9 cellular contexts compared by ENCODE assay signal in genomic region chr1:161225178-161225533, GRCh38. TPM values are rescaled to one million over a fixed set of nuclear protein-coding genes. Genes with fewer than 3 reads are reported as not detected.
DNase-seq lines count a peak whose midpoint lies in the region; ATAC-seq and TF ChIP-seq lines count a peak whose summit lies in the region.
"Had no signal": no experiment of that assay in that cellular context is flagged by ENCODE, and none has a peak within 500 bp of the region (broad histone marks: within the 10 kb centered on the region; RNA-seq: fewer than 3 reads in every experiment).

No MANE protein-coding gene starts in this region.

- peak overlapping the region; percentile 93 for H3K27ac Mint-ChIP-seq in activated CD4-positive, alpha-beta T cell treated with anti-CD3 and anti-CD28 coated beads, Interleukin-2, amount 10 ng/mL, durations not matched to agents 7 days and 5 days
- peak overlapping the region; percentile 100 for H3K27ac Mint-ChIP-seq in activated T-helper 1 cell treated with anti-CD3 and anti-CD28 coated beads, Interleukin-12 subunit alpha, Interleukin-12 subunit beta, Interleukin-2, Interleukin-4 antibody, amounts not matched to agents 30 ng/mL and 10 ng/mL and 1 ng/mL, durations not matched to agents 14 hours and 24 hours and 36 hours
- H3K27ac Mint-ChIP-seq in stimulated activated memory B cell treated with anti-CD40 and anti-IgM and Interleukin-4, amounts not matched to agents 10 μg/mL and 1 μg/mL and 100 μg/mL, for 72 hours, result no peak overlapping the region

- CTCF ChIA-PET in activated CD4-positive, alpha-beta T cell treated with anti-CD3 and anti-CD28 coated beads, Interleukin-2, amount 10 ng/mL, durations not matched to agents 7 days and 5 days (lab: Charles Lee), result interaction anchor here (0.6 to 4.4 kb wide), 37 partner anchors 9 to 540 kb away, joined by 3 to 38 read pairs (median 5); partner anchors contain the start of genes CFAP126, DEDD, FCER1G and NDUFS2

- no peak for DNase-seq in activated CD4-positive, alpha-beta T cell treated with anti-CD3 and anti-CD28 coated beads, Interleukin-2, amount 10 ng/mL, durations not matched to agents 7 days and 5 days
- DNase-seq in activated CD4-positive, alpha-beta T cell treated with anti-CD3 and anti-CD28 coated beads, Interleukin-2, amount 50 U/mL, for 4 hours, result no peak
- DNase-seq in activated T-helper 1 cell treated with anti-CD3 and anti-CD28 coated beads, Interleukin-12 subunit alpha, Interleukin-12 subunit beta, Interleukin-2, Interleukin-4 antibody, amounts not matched to agents 30 ng/mL and 10 ng/mL and 1 ng/mL, durations not matched to agents 14 hours and 24 hours and 36 hours (ENCODE audit: low spot score), result no peak
- DNase-seq in lower lobe of right lung, result no peak
- DNase-seq in SHP77 (lab: John Stamatoyannopoulos, UW), result no peak
- DNase-seq in foreskin melanocyte, result no peak

- H3K9me3 ChIP-seq in lower lobe of right lung, result no peaks in the 10 kb centered on the region

- peaks cover 45% of the 10 kb centered on the region for H3K4me1 Mint-ChIP-seq in activated CD4-positive, alpha-beta T cell treated with anti-CD3 and anti-CD28 coated beads, Interleukin-2, amount 10 ng/mL, durations not matched to agents 7 days and 5 days
- peaks cover 24% of the 10 kb centered on the region for H3K4me1 Mint-ChIP-seq in activated T-helper 1 cell treated with anti-CD3 and anti-CD28 coated beads, Interleukin-12 subunit alpha, Interleukin-12 subunit beta, Interleukin-2, Interleukin-4 antibody, amounts not matched to agents 30 ng/mL and 10 ng/mL and 1 ng/mL, durations not matched to agents 14 hours and 24 hours and 36 hours (ENCODE audit: low read depth)
- H3K4me1 Mint-ChIP-seq in stimulated activated memory B cell treated with anti-CD40 and anti-IgM and Interleukin-4, amounts not matched to agents 10 μg/mL and 1 μg/mL and 100 μg/mL, for 72 hours, result peaks cover 30% of the 10 kb centered on the region

- ATAC-seq in lower lobe of right lung, result no peak
- ATAC-seq in stimulated activated memory B cell treated with anti-CD40 and anti-IgM and Interleukin-4, amounts not matched to agents 10 μg/mL and 1 μg/mL and 100 μg/mL, for 72 hours, result no peak

- H3K4me1 ChIP-seq in lower lobe of right lung, result peaks cover 26% of the 10 kb centered on the region

- no peaks in the 10 kb centered on the region for H3K27me3 ChIP-seq in lower lobe of right lung (ENCODE audit: low read depth)

- H3K4me3 ChIP-seq in lower lobe of right lung, result no peak overlapping the region

- POLR2A ChIA-PET in activated CD4-positive, alpha-beta T cell treated with anti-CD3 and anti-CD28 coated beads, Interleukin-2, amount 10 ng/mL, durations not matched to agents 7 days and 5 days (lab: Charles Lee), result interaction anchor here (0.7 to 1.3 kb wide), 4 partner anchors 23 to 89 kb away, joined by 4 to 6 read pairs (median 4); partner anchors contain the start of genes NDUFS2, PPOX and SDHC

- intact Hi-C loops in activated T-helper 1 cell treated with anti-CD3 and anti-CD28 coated beads, Interleukin-12 subunit alpha, Interleukin-12 subunit beta, Interleukin-2, Interleukin-4 antibody, amounts not matched to agents 30 ng/mL and 10 ng/mL and 1 ng/mL, durations not matched to agents 14 hours and 24 hours and 36 hours (cut with micrococcal nuclease), result loop anchor here (1.0 to 5.0 kb wide), 10 partner anchors 15 to 541 kb away; partner anchors contain the start of genes ATF6, CFAP126, NDUFS2 and NIT1
- intact Hi-C loops in lower lobe of right lung (cut with DNase I), result no loop called here

- no peak for TF ChIP-seq CTCF in lower lobe of right lung (IDR thresholded peaks at IDR 0.05)

- peak overlapping the region; percentile 61 for H3K27ac ChIP-seq in lower lobe of right lung
- H3K27ac ChIP-seq in temporal lobe (ENCODE audit: low read depth, low read length), result peak overlapping the region; percentile 20

- H3K27me3 Mint-ChIP-seq in activated CD4-positive, alpha-beta T cell treated with anti-CD3 and anti-CD28 coated beads, Interleukin-2, amount 10 ng/mL, durations not matched to agents 7 days and 5 days, result no peaks in the 10 kb centered on the region
- H3K27me3 Mint-ChIP-seq in activated T-helper 1 cell treated with anti-CD3 and anti-CD28 coated beads, Interleukin-12 subunit alpha, Interleukin-12 subunit beta, Interleukin-2, Interleukin-4 antibody, amounts not matched to agents 30 ng/mL and 10 ng/mL and 1 ng/mL, durations not matched to agents 14 hours and 24 hours and 36 hours (ENCODE audit: insufficient read depth), result peaks cover 3% of the 10 kb centered on the region
- peaks cover 27% of the 10 kb centered on the region for H3K27me3 Mint-ChIP-seq in stimulated activated memory B cell treated with anti-CD40 and anti-IgM and Interleukin-4, amounts not matched to agents 10 μg/mL and 1 μg/mL and 100 μg/mL, for 72 hours

- peak overlapping the region; percentile 95 for H3K4me3 Mint-ChIP-seq in activated CD4-positive, alpha-beta T cell treated with anti-CD3 and anti-CD28 coated beads, Interleukin-2, amount 10 ng/mL, durations not matched to agents 7 days and 5 days
- peak overlapping the region; percentile 99 for H3K4me3 Mint-ChIP-seq in activated T-helper 1 cell treated with anti-CD3 and anti-CD28 coated beads, Interleukin-12 subunit alpha, Interleukin-12 subunit beta, Interleukin-2, Interleukin-4 antibody, amounts not matched to agents 30 ng/mL and 10 ng/mL and 1 ng/mL, durations not matched to agents 14 hours and 24 hours and 36 hours
- H3K4me3 Mint-ChIP-seq in stimulated activated memory B cell treated with anti-CD40 and anti-IgM and Interleukin-4, amounts not matched to agents 10 μg/mL and 1 μg/mL and 100 μg/mL, for 72 hours, result no peak overlapping the region

- no peaks in the 10 kb centered on the region for H3K9me3 Mint-ChIP-seq in activated CD4-positive, alpha-beta T cell treated with anti-CD3 and anti-CD28 coated beads, Interleukin-2, amount 10 ng/mL, durations not matched to agents 7 days and 5 days
- H3K9me3 Mint-ChIP-seq in activated T-helper 1 cell treated with anti-CD3 and anti-CD28 coated beads, Interleukin-12 subunit alpha, Interleukin-12 subunit beta, Interleukin-2, Interleukin-4 antibody, amounts not matched to agents 30 ng/mL and 10 ng/mL and 1 ng/mL, durations not matched to agents 14 hours and 24 hours and 36 hours, result no peaks in the 10 kb centered on the region
- no peaks in the 10 kb centered on the region for H3K9me3 Mint-ChIP-seq in stimulated activated memory B cell treated with anti-CD40 and anti-IgM and Interleukin-4, amounts not matched to agents 10 μg/mL and 1 μg/mL and 100 μg/mL, for 72 hours

- peaks cover 17% of the 10 kb centered on the region for H3K36me3 Mint-ChIP-seq in activated CD4-positive, alpha-beta T cell treated with anti-CD3 and anti-CD28 coated beads, Interleukin-2, amount 10 ng/mL, durations not matched to agents 7 days and 5 days (ENCODE audit: low read depth)
- H3K36me3 Mint-ChIP-seq in activated T-helper 1 cell treated with anti-CD3 and anti-CD28 coated beads, Interleukin-12 subunit alpha, Interleukin-12 subunit beta, Interleukin-2, Interleukin-4 antibody, amounts not matched to agents 30 ng/mL and 10 ng/mL and 1 ng/mL, durations not matched to agents 14 hours and 24 hours and 36 hours (ENCODE audit: low read depth), result peaks cover 15% of the 10 kb centered on the region
- peaks cover 22% of the 10 kb centered on the region for H3K36me3 Mint-ChIP-seq in stimulated activated memory B cell treated with anti-CD40 and anti-IgM and Interleukin-4, amounts not matched to agents 10 μg/mL and 1 μg/mL and 100 μg/mL, for 72 hours

- peaks cover 20% of the 10 kb centered on the region for H3K36me3 ChIP-seq in lower lobe of right lung

RNA-seq across cellular contexts. Expression of gene TOMM40L, which starts 0.7 kb away (rescaled TPM):
- total RNA-seq in activated CD4-positive, alpha-beta T cell treated with anti-CD3 and anti-CD28 coated beads, Interleukin-2, amount 10 ng/mL, durations not matched to agents 7 days and 5 days, result 10 to 100 TPM; 16.7 to 17.3 TPM
- total RNA-seq in activated T-helper 1 cell treated with anti-CD3 and anti-CD28 coated beads, Interleukin-12 subunit alpha, Interleukin-12 subunit beta, Interleukin-2, Interleukin-4 antibody, amounts not matched to agents 30 ng/mL and 10 ng/mL and 1 ng/mL, durations not matched to agents 14 hours and 24 hours and 36 hours, result 25.3 and 28.0 TPM in 2 replicates
- total RNA-seq in lower lobe of right lung (11.6 TPM), temporal lobe (19.7 TPM)

RNA-seq across cellular contexts. Expression of gene APOA2, which starts 1.7 kb away (rescaled TPM):
- total RNA-seq in activated CD4-positive, alpha-beta T cell treated with anti-CD3 and anti-CD28 coated beads, Interleukin-2, amount 10 ng/mL, durations not matched to agents 7 days and 5 days, result not detected
- not detected in 2 replicates for total RNA-seq in activated T-helper 1 cell treated with anti-CD3 and anti-CD28 coated beads, Interleukin-12 subunit alpha, Interleukin-12 subunit beta, Interleukin-2, Interleukin-4 antibody, amounts not matched to agents 30 ng/mL and 10 ng/mL and 1 ng/mL, durations not matched to agents 14 hours and 24 hours and 36 hours
- total RNA-seq in lower lobe of right lung, result not detected
- not detected for total RNA-seq in temporal lobe
- total RNA-seq: esophagus mucosa had no signal

RNA-seq across cellular contexts. Expression of gene FCER1G, which starts 10.1 kb away (rescaled TPM):
- total RNA-seq in activated CD4-positive, alpha-beta T cell treated with anti-CD3 and anti-CD28 coated beads, Interleukin-2, amount 10 ng/mL, durations not matched to agents 7 days and 5 days, result 1 to 10 TPM; 1.8 to 3.0 TPM
- 0.93 and 1.5 TPM in 2 replicates for total RNA-seq in activated T-helper 1 cell treated with anti-CD3 and anti-CD28 coated beads, Interleukin-12 subunit alpha, Interleukin-12 subunit beta, Interleukin-2, Interleukin-4 antibody, amounts not matched to agents 30 ng/mL and 10 ng/mL and 1 ng/mL, durations not matched to agents 14 hours and 24 hours and 36 hours
- total RNA-seq in lower lobe of right lung, result 283 TPM
- total RNA-seq in temporal lobe, result 1.2 TPM

RNA-seq across cellular contexts. Expression of gene NR1I3, which starts 12.8 kb away (rescaled TPM):
- total RNA-seq in activated CD4-positive, alpha-beta T cell treated with anti-CD3 and anti-CD28 coated beads, Interleukin-2, amount 10 ng/mL, durations not matched to agents 7 days and 5 days, result not detected
- not detected in 2 replicates for total RNA-seq in activated T-helper 1 cell treated with anti-CD3 and anti-CD28 coated beads, Interleukin-12 subunit alpha, Interleukin-12 subunit beta, Interleukin-2, Interleukin-4 antibody, amounts not matched to agents 30 ng/mL and 10 ng/mL and 1 ng/mL, durations not matched to agents 14 hours and 24 hours and 36 hours
- total RNA-seq in lower lobe of right lung (not detected), temporal lobe (under 0.01 TPM)
- total RNA-seq: esophagus mucosa had no signal

RNA-seq across cellular contexts. Expression of gene NDUFS2, which starts 23.0 kb away (rescaled TPM):
- total RNA-seq in activated CD4-positive, alpha-beta T cell treated with anti-CD3 and anti-CD28 coated beads, Interleukin-2, amount 10 ng/mL, durations not matched to agents 7 days and 5 days, result 10 to 100 TPM; 74.2 to 82.1 TPM
- total RNA-seq in activated T-helper 1 cell treated with anti-CD3 and anti-CD28 coated beads, Interleukin-12 subunit alpha, Interleukin-12 subunit beta, Interleukin-2, Interleukin-4 antibody, amounts not matched to agents 30 ng/mL and 10 ng/mL and 1 ng/mL, durations not matched to agents 14 hours and 24 hours and 36 hours, result 72.9 and 84.1 TPM in 2 replicates
- total RNA-seq in lower lobe of right lung, result 66.3 TPM
- total RNA-seq in temporal lobe, result 129 TPM

Comparison
In these comparisons a context has a peak if more than half of its experiments do, and no peak if none do; other contexts are left out.
1. RNA of gene FCER1G, which starts 10.1 kb away (total RNA-seq): 283 TPM in lower lobe of right lung (single experiment); 1.8 to 3.0 TPM in activated CD4-positive, alpha-beta T cell treated with anti-CD3 and anti-CD28 coated beads, Interleukin-2, amount 10 ng/mL, durations not matched to agents 7 days and 5 days, 0.93 to 1.5 TPM in activated T-helper 1 cell treated with anti-CD3 and anti-CD28 coated beads, Interleukin-12 subunit alpha, Interleukin-12 subunit beta, Interleukin-2, Interleukin-4 antibody, amounts not matched to agents 30 ng/mL and 10 ng/mL and 1 ng/mL, durations not matched to agents 14 hours and 24 hours and 36 hours and 1.2 TPM in temporal lobe (single experiment); every median in the first group is over 10 times any median in the second.